19 cellular contexts compared by ENCODE assay signal in genomic region chr4:7903686-7904085, GRCh38. TPM values are rescaled to one million over a fixed set of nuclear protein-coding genes. Genes with fewer than 3 reads are reported as not detected.
DNase-seq lines count a peak whose midpoint lies in the region; FAIRE-seq and TF ChIP-seq lines count a peak whose summit lies in the region.
"Had no signal": no experiment of that assay in that cellular context is flagged by ENCODE, and none has a peak within 500 bp of the region (broad histone marks: within the 10 kb centered on the region; RNA-seq: fewer than 3 reads in every experiment).

No MANE protein-coding gene starts in this region.

- H3K4me3 Mint-ChIP-seq in astrocyte (ENCODE audit: unreplicated experiment), result no peak overlapping the region
- H3K4me3 Mint-ChIP-seq in glutamatergic neuron (ENCODE audit: unreplicated experiment), result peak overlapping the region; percentile 94
- H3K4me3 Mint-ChIP-seq: CD8-positive, alpha-beta memory T cell; naive thymus-derived CD8-positive, alpha-beta T cell had no signal

- no peaks in the 10 kb centered on the region for H3K9me3 Mint-ChIP-seq in astrocyte (ENCODE audit: unreplicated experiment)
- H3K9me3 Mint-ChIP-seq in glutamatergic neuron (ENCODE audit: unreplicated experiment), result peaks cover 56% of the 10 kb centered on the region
- H3K9me3 Mint-ChIP-seq: CD8-positive, alpha-beta memory T cell; naive thymus-derived CD8-positive, alpha-beta T cell had no signal

- DNase-seq in NCI-H1694 (lab: John Stamatoyannopoulos, UW) (peak; percentile 69), NCI-H1694 treated with DMSO at 0.1 percent for 48 hours (lab: John Stamatoyannopoulos, UW) (no peak), astrocyte (ENCODE audit: low read depth) (peak; percentile 63), glutamatergic neuron (no peak), suprapubic skin (ENCODE audit: low spot score in 2 of 2) (no peak), LoVo (ENCODE audit: low spot score) (no peak), NCI-H82 (lab: John Stamatoyannopoulos, UW) (no peak), iPS-NIHi7 (ENCODE audit: extremely low spot score) (no peak)
- DNase-seq: activated CD8-positive, alpha-beta memory T cell treated with anti-CD3 and anti-CD28 coated beads for 24 hours; activated gamma-delta T cell; CD8-positive, alpha-beta memory T cell; effector memory CD4-positive, alpha-beta T cell; GF-D8; naive thymus-derived CD8-positive, alpha-beta T cell; NCI-H2227 treated with DMSO at 0.1 percent for 48 hours; stimulated activated CD4-positive, alpha-beta T cell treated with anti-CD3 and anti-CD28 coated beads, Interleukin-4, amount 100 ng/mL, for 24 hours had no signal

- TF ChIP-seq EP300 in suprapubic skin (IDR thresholded peaks at IDR 0.05), result no peak

- peak overlapping the region; percentile 54 for H3K4me2 ChIP-seq in astrocyte (ENCODE audit: low read length)

- H3K9me3 ChIP-seq in astrocyte (ENCODE audit: insufficient read depth, low read depth, low read length), result no peaks in the 10 kb centered on the region
- no peaks in the 10 kb centered on the region for H3K9me3 ChIP-seq in suprapubic skin

- H3K27ac ChIP-seq in astrocyte (ENCODE audit: low read depth, low read length) (peak overlapping the region; percentile 92), suprapubic skin (peak overlapping the region; percentile 36)

- peak overlapping the region; percentile 78 for H3K9ac ChIP-seq in astrocyte (ENCODE audit: low read length)

- peaks cover 7% of the 10 kb centered on the region for H3K36me3 ChIP-seq in astrocyte (ENCODE audit: insufficient read depth, low read length)
- H3K36me3 ChIP-seq in suprapubic skin, result no peaks in the 10 kb centered on the region

- H3K27me3 Mint-ChIP-seq in astrocyte (ENCODE audit: low read depth, unreplicated experiment) (no peaks in the 10 kb centered on the region), glutamatergic neuron (ENCODE audit: unreplicated experiment) (peaks cover 49% of the 10 kb centered on the region)

- H3K36me3 Mint-ChIP-seq in astrocyte (ENCODE audit: low read depth, unreplicated experiment), result peaks cover 7% of the 10 kb centered on the region
- H3K36me3 Mint-ChIP-seq in glutamatergic neuron (ENCODE audit: unreplicated experiment), result peaks cover 6% of the 10 kb centered on the region

- H3K4me3 ChIP-seq in astrocyte (ENCODE audit: insufficient read depth, low read depth, low read length) (peak overlapping the region; percentile 14), suprapubic skin (no peak overlapping the region)

- H3K79me2 ChIP-seq in astrocyte (ENCODE audit: insufficient read depth, low read length), result peaks cover 100% of the 10 kb centered on the region

- H3K27ac Mint-ChIP-seq in astrocyte (ENCODE audit: unreplicated experiment), result peak overlapping the region; percentile 9
- peak overlapping the region; percentile 100 for H3K27ac Mint-ChIP-seq in glutamatergic neuron (ENCODE audit: unreplicated experiment)

- no peak for TF ChIP-seq CTCF in astrocyte (IDR thresholded peaks at IDR 0.05; ENCODE audit: insufficient read depth, low read depth, low read length)
- TF ChIP-seq CTCF in glutamatergic neuron (IDR thresholded peaks at IDR 0.05; ENCODE audit: partially characterized antibody, unreplicated experiment), result no peak
- TF ChIP-seq CTCF in suprapubic skin (IDR thresholded peaks at IDR 0.05), result no peak

- TF ChIP-seq POLR2A in suprapubic skin (IDR thresholded peaks at IDR 0.05), result no peak

- peaks cover 72% of the 10 kb centered on the region for H3K4me1 Mint-ChIP-seq in astrocyte (ENCODE audit: low read depth, unreplicated experiment)
- peaks cover 85% of the 10 kb centered on the region for H3K4me1 Mint-ChIP-seq in glutamatergic neuron (ENCODE audit: low read depth, unreplicated experiment)

- H2AFZ ChIP-seq in astrocyte (ENCODE audit: low read depth, low read length), result no peak overlapping the region

- H4K20me1 ChIP-seq in astrocyte (ENCODE audit: insufficient read depth, low read length), result peaks cover 45% of the 10 kb centered on the region

- peaks cover 76% of the 10 kb centered on the region for H3K4me1 ChIP-seq in astrocyte (ENCODE audit: insufficient read depth, low read length)
- peaks cover 31% of the 10 kb centered on the region for H3K4me1 ChIP-seq in suprapubic skin

- H3K27me3 ChIP-seq in astrocyte (ENCODE audit: insufficient read depth, low read length) (no peaks in the 10 kb centered on the region), suprapubic skin (no peaks in the 10 kb centered on the region)

- 66% methylated on average over 4 of the region's 4 CpGs for WGBS in suprapubic skin

- no peak for FAIRE-seq in astrocyte (lab: Jason Lieb, UNC)
- FAIRE-seq: A204.1, GM18507 had no signal

RNA-seq across cellular contexts. Expression of gene AFAP1, which starts 36.0 kb away (rescaled TPM):
- total RNA-seq in astrocyte (62.7 and 67.9 TPM in 2 replicates), glutamatergic neuron (ENCODE audit: unreplicated experiment) (528 TPM), suprapubic skin (10 to 100 TPM in 3 of 4 donors, 1 to 10 TPM in 1; 8.3 to 27.1 (median 11.1) TPM)
- total RNA-seq: OCI-LY7 had no signal

Comparison
In these comparisons a context has a peak if more than half of its experiments do, and no peak if none do; other contexts are left out.
1. DNase-seq: peak in NCI-H1694 (single experiment) and astrocyte (single experiment); none in NCI-H1694 treated with DMSO at 0.1 percent for 48 hours (single experiment), glutamatergic neuron (single experiment), suprapubic skin (0 of 2), LoVo (single experiment), NCI-H82 (single experiment) and iPS-NIHi7 (single experiment).